In genomic region chr4:108118505-108118904, GRCh38 we compare ENCODE assay signal across 1 cellular context.
TF ChIP-seq lines count a peak whose summit lies in the region.

No MANE protein-coding gene starts in this region.

TF ChIP-seq in GM12878, 131 proteins besides CTCF, POLR2A, EP300 and RAD21 (continued from another document):
- TF ChIP-seq HSF1 (IDR thresholded peaks at IDR 0.05; ENCODE audit: low read depth, low read length) = no peak
- no peak for TF ChIP-seq SMARCA5 (IDR thresholded peaks at IDR 0.05)
- no peak for TF ChIP-seq SRF (IDR thresholded peaks at IDR 0.05; ENCODE audit: low read depth in 2 of 2, low read length in 2 of 2)
- peak; percentile 70; the same call in 1 of the 2 replicates for TF ChIP-seq BMI1 (IDR thresholded peaks at IDR 0.05; ENCODE audit: borderline replicate concordance)
- no peak for TF ChIP-seq MYC (IDR thresholded peaks at IDR 0.05; ENCODE audit: insufficient read depth, insufficient read length, insufficient replicate concordance, low read length, severe bottlenecking)
- no peak for TF ChIP-seq EZH2 (IDR thresholded peaks at IDR 0.05; ENCODE audit: borderline replicate concordance, control insufficient read depth, low read depth, low read length)
- TF ChIP-seq MEF2A (IDR thresholded peaks at IDR 0.05; ENCODE audit: insufficient read depth, low read depth, low read length) = peak; percentile 71
- TF ChIP-seq CHD1 (IDR thresholded peaks at IDR 0.05; ENCODE audit: low read depth, low read length) = no peak
- no peak for TF ChIP-seq SUPT20H (IDR thresholded peaks at IDR 0.05; ENCODE audit: borderline replicate concordance, control insufficient read depth, low read depth, low read length)
- no peak for TF ChIP-seq KLF5 (IDR thresholded peaks at IDR 0.05; ENCODE audit: partially characterized antibody)
